ENCODE assay signal across 8 cellular contexts in the genomic region with DNA sequence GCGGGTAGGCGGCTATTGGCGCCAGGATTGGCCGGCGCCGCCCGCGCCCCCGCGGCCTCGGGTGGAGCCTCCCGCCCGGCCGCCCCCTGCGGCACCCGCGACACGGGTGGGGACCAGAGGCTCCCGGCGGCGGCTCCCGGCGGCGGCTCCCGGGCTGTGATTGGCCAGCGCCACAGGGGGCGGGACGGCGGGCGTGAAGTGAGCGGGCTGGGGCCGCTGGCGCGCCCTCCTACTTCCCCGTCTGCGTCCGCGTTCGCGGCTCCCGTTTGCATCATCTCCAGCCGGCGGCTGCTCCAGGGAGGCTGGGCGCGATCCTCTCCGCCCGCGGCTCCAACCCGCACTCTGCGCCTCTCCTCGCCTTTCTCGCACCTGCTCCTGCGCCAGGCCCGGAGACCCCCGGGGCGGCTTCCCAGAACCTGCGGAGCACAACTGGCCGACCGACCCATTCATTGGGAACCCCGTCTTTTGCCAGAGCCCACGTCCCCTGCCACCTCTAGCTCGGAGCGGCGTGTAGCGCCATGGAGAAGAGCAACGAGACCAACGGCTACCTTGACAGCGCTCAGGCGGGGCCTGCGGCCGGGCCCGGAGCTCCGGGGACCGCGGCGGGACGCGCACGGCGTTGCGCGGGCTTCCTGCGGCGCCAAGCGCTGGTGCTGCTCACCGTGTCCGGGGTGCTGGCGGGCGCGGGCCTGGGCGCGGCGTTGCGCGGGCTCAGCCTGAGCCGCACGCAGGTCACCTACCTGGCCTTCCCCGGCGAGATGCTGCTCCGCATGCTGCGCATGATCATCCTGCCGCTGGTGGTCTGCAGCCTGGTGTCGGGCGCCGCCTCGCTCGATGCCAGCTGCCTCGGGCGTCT. TPM values are rescaled to one million over a fixed set of nuclear protein-coding genes. Genes with fewer than 3 reads are reported as not detected.
DNase-seq lines count a peak whose midpoint lies in the region; ATAC-seq, FAIRE-seq and TF ChIP-seq lines count a peak whose summit lies in the region.

A gene (plus strand): TSS at position 274 of the 856 bp plus-strand sequence. CDS start 245 bp downstream, at position 519.

- H3K36me3 Mint-ChIP-seq in WTC11: no peaks in the 10 kb centered on the region

- H3K4me2 ChIP-seq in A549: peak within 1 kb of the TSS; percentile 96

- DNase-seq in A549 (ENCODE audit: low read depth in 1 of 2, low spot score in 1 of 2) (peak; percentile 85 to 89), NCI-H2171 treated with DMSO at 0.1 percent for 48 hours (lab: John Stamatoyannopoulos, UW) (peak; percentile 87), WTC11 (ENCODE audit: low spot score) (peak; percentile 73), bronchial epithelial cell (ENCODE audit: low read depth) (peak; percentile 47), iris pigment epithelial cell (ENCODE audit: low read depth) (peak; percentile 83)
- DNase-seq in stimulated activated CD4-positive, alpha-beta T cell treated with anti-CD3 and anti-CD28 coated beads, Interleukin-12 subunit alpha, Interleukin-12 subunit beta, amount 100 ng/mL, for 4 hours: peak; percentile 83

- H3K27ac ChIP-seq in A549: peak within 1 kb of the TSS; percentile 91 to 94

- TF ChIP-seq RAD21 in A549 (conservative IDR thresholded peaks at IDR 0.05 in 1 of 2, IDR thresholded peaks at IDR 0.05 in 1 of 2): no peak; a peak in 1 of 5 replicates

- H3K4me3 ChIP-seq in A549 (peak within 1 kb of the TSS; percentile 89), bronchial epithelial cell (ENCODE audit: low read depth, low read length) (peak within 1 kb of the TSS; percentile 74)

- peaks cover 63% of the 10 kb centered on the region for H3K27me3 Mint-ChIP-seq in WTC11 (ENCODE audit: low read depth)

- CTCF ChIA-PET in A549 (lab: Yijun Ruan, JAX) (interaction anchor here (0.6 to 12.0 kb wide), 16 partner anchors 9 to 1000 kb away, joined by 3 to 99 read pairs (median 3); no protein-coding TSS in a partner anchor), WTC11 (lab: Charles Lee) (interaction anchor here (0.5 to 1.4 kb wide), 6 partner anchors 19 to 71 kb away, joined by 3 to 4 read pairs (median 3); no protein-coding TSS in a partner anchor)

- no peak for FAIRE-seq in A549 (lab: Jason Lieb, UNC)
- no peak for FAIRE-seq in bronchial epithelial cell (lab: Jason Lieb, UNC)

- peaks cover 19% of the 10 kb centered on the region for H3K4me1 Mint-ChIP-seq in WTC11

- H3K27ac Mint-ChIP-seq in WTC11: peak within 1 kb of the TSS; percentile 59; the same call in 1 of the 2 replicates

- POLR2A ChIA-PET in A549 (lab: Yijun Ruan, JAX): interaction anchor here (1.1 to 2.3 kb wide), 11 partner anchors 7 to 238 kb away, joined by 3 to 13 read pairs (median 6); a partner anchor contains a TSS
- POLR2A ChIA-PET in WTC11 (lab: Charles Lee): interaction anchor here (0.5 to 0.8 kb wide), 2 partner anchors 10 to 67 kb away, joined by 3 to 6 read pairs; a partner anchor contains a TSS

- 2% methylated on average over 49 of the region's 109 CpGs for WGBS in A549 (ENCODE audit: missing lambda C conversion rate)

- H3K4me3 Mint-ChIP-seq in WTC11: peak within 1 kb of the TSS; percentile 75

- peak; percentile 63 for TF ChIP-seq POLR2A in A549 (IDR thresholded peaks at IDR 0.05; ENCODE audit: low read length)

- no peaks in the 10 kb centered on the region for H3K36me3 ChIP-seq in bronchial epithelial cell (ENCODE audit: control insufficient read depth, insufficient read depth, low read length)

- no peaks in the 10 kb centered on the region for H3K9me3 Mint-ChIP-seq in WTC11

- TF ChIP-seq EP300 in A549 (IDR thresholded peaks at IDR 0.05): no peak

- H3K4me1 ChIP-seq in A549: peaks cover 27% of the 10 kb centered on the region

- peaks cover 6% of the 10 kb centered on the region for H3K27me3 ChIP-seq in bronchial epithelial cell (ENCODE audit: control insufficient read depth, insufficient read depth, low read length)

- no peaks in the 10 kb centered on the region for H3K9me3 ChIP-seq in A549

- peak; percentile 85 to 91 for ATAC-seq in A549
- peak; percentile 78 for ATAC-seq in GM18868 (IDR thresholded peaks at IDR 0.05; ENCODE audit: unreplicated experiment)
- peak; percentile 50 for ATAC-seq in HG03103 (IDR thresholded peaks at IDR 0.05; ENCODE audit: low read depth, unreplicated experiment)
- ATAC-seq in WTC11: peak; percentile 67

- TF ChIP-seq CTCF in A549 (IDR thresholded peaks at IDR 0.05) (no peak), WTC11 (IDR thresholded peaks at IDR 0.05) (no peak), bronchial epithelial cell (IDR thresholded peaks at IDR 0.05; ENCODE audit: insufficient read depth, low read length, severe bottlenecking) (no peak)

TF ChIP-seq in A549, 52 proteins besides CTCF, POLR2A, EP300 and RAD21:
- TF ChIP-seq FOSB (CRISPR knock-in tag; IDR thresholded peaks at IDR 0.05) (no peak), CBX8 (IDR thresholded peaks at IDR 0.05) (no peak), RFX5 (IDR thresholded peaks at IDR 0.05) (no peak), PHF8 (IDR thresholded peaks at IDR 0.05; ENCODE audit: borderline replicate concordance, low read depth) (peak; percentile 40; the same call in 1 of the 2 replicates), HDAC2 (IDR thresholded peaks at IDR 0.05) (peak; percentile 28; the same call in 1 of the 2 replicates), CEBPB (IDR thresholded peaks at IDR 0.05) (peak; percentile 38 to 65; a peak in 2 of 4 replicates)
- TF ChIP-seq, protein P1, sequence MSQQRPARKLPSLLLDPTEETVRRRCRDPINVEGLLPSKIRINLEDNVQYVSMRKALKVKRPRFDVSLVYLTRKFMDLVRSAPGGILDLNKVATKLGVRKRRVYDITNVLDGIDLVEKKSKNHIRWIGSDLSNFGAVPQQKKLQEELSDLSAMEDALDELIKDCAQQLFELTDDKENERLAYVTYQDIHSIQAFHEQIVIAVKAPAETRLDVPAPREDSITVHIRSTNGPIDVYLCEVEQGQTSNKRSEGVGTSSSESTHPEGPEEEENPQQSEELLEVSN (IDR thresholded peaks at IDR 0.05; ENCODE audit: borderline replicate concordance, low read depth): peak; percentile 60; the same call in 1 of the 2 replicates

TF ChIP-seq in WTC11, 78 proteins besides CTCF, POLR2A, EP300 and RAD21 (continues in another document):
- TF ChIP-seq JUN (CRISPR knock-in tag; IDR thresholded peaks at IDR 0.05) (peak; percentile 51; the same call in 1 of the 2 replicates), GABPB1 (CRISPR knock-in tag; IDR thresholded peaks at IDR 0.05) (peak; percentile 99), TP53 (CRISPR knock-in tag; IDR thresholded peaks at IDR 0.05) (no peak; the same call in 1 of the 2 replicates), NFE2L1 (CRISPR knock-in tag; IDR thresholded peaks at IDR 0.05) (peak; percentile 40; the same call in 1 of the 2 replicates), TCF7 (CRISPR knock-in tag; IDR thresholded peaks at IDR 0.05; ENCODE audit: low read depth) (peak; percentile 40; the same call in 1 of the 2 replicates), EMX1 (CRISPR knock-in tag; IDR thresholded peaks at IDR 0.05) (no peak)
- TF ChIP-seq, protein P2, sequence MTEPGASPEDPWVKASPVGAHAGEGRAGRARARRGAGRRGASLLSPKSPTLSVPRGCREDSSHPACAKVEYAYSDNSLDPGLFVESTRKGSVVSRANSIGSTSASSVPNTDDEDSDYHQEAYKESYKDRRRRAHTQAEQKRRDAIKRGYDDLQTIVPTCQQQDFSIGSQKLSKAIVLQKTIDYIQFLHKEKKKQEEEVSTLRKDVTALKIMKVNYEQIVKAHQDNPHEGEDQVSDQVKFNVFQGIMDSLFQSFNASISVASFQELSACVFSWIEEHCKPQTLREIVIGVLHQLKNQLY (CRISPR knock-in tag; IDR thresholded peaks at IDR 0.05): 0 out of 2 replicates have a peak, but pooled peaks have one; percentile 34
- TF ChIP-seq, protein P3, sequence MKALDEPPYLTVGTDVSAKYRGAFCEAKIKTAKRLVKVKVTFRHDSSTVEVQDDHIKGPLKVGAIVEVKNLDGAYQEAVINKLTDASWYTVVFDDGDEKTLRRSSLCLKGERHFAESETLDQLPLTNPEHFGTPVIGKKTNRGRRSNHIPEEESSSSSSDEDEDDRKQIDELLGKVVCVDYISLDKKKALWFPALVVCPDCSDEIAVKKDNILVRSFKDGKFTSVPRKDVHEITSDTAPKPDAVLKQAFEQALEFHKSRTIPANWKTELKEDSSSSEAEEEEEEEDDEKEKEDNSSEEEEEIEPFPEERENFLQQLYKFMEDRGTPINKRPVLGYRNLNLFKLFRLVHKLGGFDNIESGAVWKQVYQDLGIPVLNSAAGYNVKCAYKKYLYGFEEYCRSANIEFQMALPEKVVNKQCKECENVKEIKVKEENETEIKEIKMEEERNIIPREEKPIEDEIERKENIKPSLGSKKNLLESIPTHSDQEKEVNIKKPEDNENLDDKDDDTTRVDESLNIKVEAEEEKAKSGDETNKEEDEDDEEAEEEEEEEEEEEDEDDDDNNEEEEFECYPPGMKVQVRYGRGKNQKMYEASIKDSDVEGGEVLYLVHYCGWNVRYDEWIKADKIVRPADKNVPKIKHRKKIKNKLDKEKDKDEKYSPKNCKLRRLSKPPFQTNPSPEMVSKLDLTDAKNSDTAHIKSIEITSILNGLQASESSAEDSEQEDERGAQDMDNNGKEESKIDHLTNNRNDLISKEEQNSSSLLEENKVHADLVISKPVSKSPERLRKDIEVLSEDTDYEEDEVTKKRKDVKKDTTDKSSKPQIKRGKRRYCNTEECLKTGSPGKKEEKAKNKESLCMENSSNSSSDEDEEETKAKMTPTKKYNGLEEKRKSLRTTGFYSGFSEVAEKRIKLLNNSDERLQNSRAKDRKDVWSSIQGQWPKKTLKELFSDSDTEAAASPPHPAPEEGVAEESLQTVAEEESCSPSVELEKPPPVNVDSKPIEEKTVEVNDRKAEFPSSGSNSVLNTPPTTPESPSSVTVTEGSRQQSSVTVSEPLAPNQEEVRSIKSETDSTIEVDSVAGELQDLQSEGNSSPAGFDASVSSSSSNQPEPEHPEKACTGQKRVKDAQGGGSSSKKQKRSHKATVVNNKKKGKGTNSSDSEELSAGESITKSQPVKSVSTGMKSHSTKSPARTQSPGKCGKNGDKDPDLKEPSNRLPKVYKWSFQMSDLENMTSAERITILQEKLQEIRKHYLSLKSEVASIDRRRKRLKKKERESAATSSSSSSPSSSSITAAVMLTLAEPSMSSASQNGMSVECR (CRISPR knock-in tag; IDR thresholded peaks at IDR 0.05; ENCODE audit: borderline replicate concordance): peak; percentile 64; the same call in 1 of the 2 replicates

RNA-seq across cellular contexts. Expression of the gene that starts here (rescaled TPM):
- polyA plus RNA-seq in A549 (2011; rRNA removed): 22.9 and 26.4 TPM in 2 replicates
- polyA plus RNA-seq in A549 (2012; cell fraction: cytosol; rRNA removed): 7.2 and 7.3 TPM in 2 replicates
- 16.4 and 20.7 TPM in 2 replicates for polyA plus RNA-seq in A549 (2012; cell fraction: nucleus; rRNA removed)
- polyA plus RNA-seq in A549 (2017; fragmentation: RNase III; extraction: RNeasy Plus Mini Kit Qiagen cat#74134 plus additional on column Dnase treatment): 9.1 to 10.4 TPM (median 9.5 TPM) in 3 replicates
- polyA minus RNA-seq in A549 (2011; rRNA and poly(A)+ RNA removed): 37.4 and 42.1 TPM in 2 replicates
- total RNA-seq in WTC11 (2021): 0.73 to 1.6 TPM (median 0.80 TPM) in 3 replicates
- 22.1 and 26.3 TPM in 2 replicates for total RNA-seq in bronchial epithelial cell

Comparison
In these comparisons a context has a peak if more than half of its experiments do, and no peak if none do; other contexts are left out.
1. Peak in every context shown above with its lines: DNase-seq, ATAC-seq, H3K4me3 ChIP-seq and H3K27ac ChIP-seq.